In the genomic region with DNA sequence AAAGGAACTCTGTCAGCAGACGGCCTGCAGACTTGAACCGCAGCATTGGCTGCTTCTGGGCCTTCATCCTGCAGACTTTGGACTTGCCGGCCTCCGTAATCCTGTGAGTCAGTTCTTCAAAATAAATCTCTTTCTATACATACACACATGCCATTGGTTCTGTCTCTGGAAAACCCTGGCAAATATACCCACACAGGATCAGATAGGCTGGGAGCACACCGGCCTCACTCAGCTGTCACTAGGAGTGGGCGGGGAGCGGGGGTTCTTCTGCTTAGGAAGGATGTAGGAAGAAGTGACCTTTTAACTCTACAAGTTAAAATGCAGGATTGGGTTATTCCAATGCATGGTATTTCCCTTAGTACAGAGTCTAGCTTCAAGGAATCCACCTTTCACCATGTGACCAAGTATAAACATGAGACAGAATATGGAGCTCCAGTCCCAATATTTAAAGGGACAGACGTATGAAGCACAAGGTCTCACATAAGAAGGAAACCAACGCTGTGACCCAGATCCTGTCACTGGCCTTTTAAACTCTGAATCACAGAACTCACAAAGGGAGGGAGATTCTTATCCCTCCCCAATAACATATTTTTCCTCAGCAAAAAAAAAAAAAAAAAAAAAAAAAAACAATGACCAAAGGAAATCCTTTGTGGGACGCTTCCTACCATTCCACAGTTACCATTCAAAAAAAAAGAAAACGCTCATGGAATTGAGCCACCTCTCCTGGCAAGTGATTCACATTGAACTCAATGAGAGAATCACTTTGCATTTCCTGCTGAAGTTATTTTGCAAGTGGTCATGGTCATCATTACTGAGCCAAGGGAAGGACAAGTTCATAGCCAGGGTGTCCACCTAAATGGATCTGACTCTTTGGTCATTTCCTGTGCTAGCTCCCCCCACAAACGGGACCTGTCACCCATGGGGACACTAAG, we compare ENCODE assay signal across 18 cellular contexts.
A peak's percentile ranks its signal among the peaks of the same experiment; 100 is the strongest.
DNase-seq lines count a peak whose midpoint lies in the region; ATAC-seq, FAIRE-seq and TF ChIP-seq lines count a peak whose summit lies in the region.
"Had no signal": no experiment of that assay in that cellular context is flagged by ENCODE, and none has a peak within 500 bp of the region (broad histone marks: within the 10 kb centered on the region; RNA-seq: fewer than 3 reads in every experiment).

No MANE protein-coding gene starts in this region.

- H3K36me3 ChIP-seq in liver (ENCODE audit: control insufficient read depth in 4 of 4, insufficient read depth in 3 of 4, low read depth in 1 of 4, low read length in 3 of 4) (no peaks in the 10 kb centered on the region), skeletal muscle tissue (ENCODE audit: control insufficient read depth in 3 of 3, insufficient read depth in 3 of 3, low read length in 3 of 3) (no peaks in the 10 kb centered on the region)
- H3K36me3 ChIP-seq in effector memory CD4-positive, alpha-beta T cell (ENCODE audit: control insufficient read depth, insufficient read depth, low read length), result no peaks in the 10 kb centered on the region
- H3K36me3 ChIP-seq: tibial nerve had no signal

- H3K9me3 ChIP-seq in liver (ENCODE audit: control insufficient read depth in 4 of 4, low read length in 3 of 4) (no peaks in the 10 kb centered on the region), skeletal muscle tissue (ENCODE audit: control insufficient read depth in 3 of 3, low read length in 3 of 3) (no peaks in the 10 kb centered on the region)
- H3K9me3 ChIP-seq in effector memory CD4-positive, alpha-beta T cell (ENCODE audit: control insufficient read depth, low read length), result no peaks in the 10 kb centered on the region
- H3K9me3 ChIP-seq: tibial nerve had no signal

- no peak for FAIRE-seq in RCC 7860 (lab: Jason Lieb, UNC)
- FAIRE-seq: frontal cortex had no signal

- peak; percentile 30 to 33 for TF ChIP-seq RAD21 in liver (IDR thresholded peaks at IDR 0.05)

- 85% methylated on average over 12 of the region's 12 CpGs for WGBS in liver

- ATAC-seq in GM18861 (IDR thresholded peaks at IDR 0.05; ENCODE audit: unreplicated experiment), result no peak
- ATAC-seq: SK-N-SH treated with all-trans-retinoic acid at 6 μM for 48 hours had no signal

- H3K4me3 ChIP-seq in epithelial cell of esophagus (ENCODE audit: low read length) (no peak overlapping the region), liver (ENCODE audit: low read depth in 1 of 3, low read length in 3 of 3) (no peak overlapping the region), skeletal muscle tissue (ENCODE audit: low read length in 3 of 3) (no peak overlapping the region)
- H3K4me3 ChIP-seq in effector memory CD4-positive, alpha-beta T cell (ENCODE audit: insufficient read depth, low read depth, low read length, poor library complexity, severe bottlenecking), result no peak overlapping the region
- H3K4me3 ChIP-seq: smooth muscle cell, tibial nerve had no signal

- no peak overlapping the region for H3K27ac ChIP-seq in liver (ENCODE audit: low read depth in 1 of 2, low read length in 2 of 2)
- peak overlapping the region; percentile 58 for H3K27ac ChIP-seq in skeletal muscle tissue (ENCODE audit: low read depth, low read length)
- H3K27ac ChIP-seq in effector memory CD4-positive, alpha-beta T cell (ENCODE audit: insufficient read depth, low read length, poor library complexity, severe bottlenecking), result no peak overlapping the region
- H3K27ac ChIP-seq: tibial nerve had no signal

- H3K27me3 ChIP-seq in liver (ENCODE audit: control insufficient read depth in 4 of 4, insufficient read depth in 4 of 4, low read length in 3 of 4), result no peaks in the 10 kb centered on the region
- no peaks in the 10 kb centered on the region for H3K27me3 ChIP-seq in skeletal muscle tissue (ENCODE audit: control insufficient read depth in 3 of 3, insufficient read depth in 3 of 3, low read length in 3 of 3)
- no peaks in the 10 kb centered on the region for H3K27me3 ChIP-seq in effector memory CD4-positive, alpha-beta T cell (replicated peaks; ENCODE audit: control insufficient read depth, insufficient read depth, low read length, poor library complexity, severe bottlenecking)
- H3K27me3 ChIP-seq: tibial nerve had no signal

- TF ChIP-seq CTCF in epithelial cell of esophagus (IDR thresholded peaks at IDR 0.05; ENCODE audit: insufficient read depth, low read depth, low read length, missing control alignments) (no peak), liver (IDR thresholded peaks at IDR 0.05; ENCODE audit: low read depth, low read length, missing input control) (no peak)

- H3K9ac ChIP-seq in liver (ENCODE audit: low read depth in 1 of 2, low read length in 2 of 2) (no peak overlapping the region), skeletal muscle tissue (ENCODE audit: low read depth in 1 of 3, low read length in 3 of 3) (no peak overlapping the region)

- H3K4me1 ChIP-seq in liver (ENCODE audit: control insufficient read depth in 4 of 4, insufficient read depth in 4 of 4, low read length in 3 of 4), result no peaks in the 10 kb centered on the region
- H3K4me1 ChIP-seq in skeletal muscle tissue (ENCODE audit: control insufficient read depth in 3 of 3, insufficient read depth in 3 of 3, low read length in 3 of 3), result peaks cover 6 to 12% (median 8%) of the 10 kb centered on the region in 3 donors
- peaks cover 12% of the 10 kb centered on the region for H3K4me1 ChIP-seq in effector memory CD4-positive, alpha-beta T cell (ENCODE audit: control insufficient read depth, insufficient read depth, low read length, poor library complexity, severe bottlenecking)

- peak; percentile 26 for DNase-seq in epithelial cell of esophagus (ENCODE audit: low read depth)
- no peak for DNase-seq in RCC 7860 (ENCODE audit: low spot score)
- no peak for DNase-seq in effector memory CD4-positive, alpha-beta T cell
- no peak for DNase-seq in activated CD4-positive, alpha-beta T cell treated with anti-CD3 and anti-CD28 coated beads for 4 hours
- DNase-seq: activated CD4-positive, alpha-beta T cell treated with anti-CD3 and anti-CD28 coated beads, Interleukin-2, amount 50 U/mL, for 1 hour; activated T-cell treated with anti-CD3 and anti-CD28 coated beads, Interleukin-2, amount 50 U/mL, for 24 hours; caudate nucleus; HCEC 1CT; NCI-H2029 treated with DMSO at 0.1 percent for 48 hours; NCI-H510A had no signal

TF ChIP-seq in PFSK-1, 5 proteins besides CTCF, POLR2A, EP300 and RAD21 (continues in another document):
- TF ChIP-seq FOXP2 (optimal IDR thresholded peaks at IDR 0.05; ENCODE audit: borderline replicate concordance, extremely low read depth, extremely low read length, insufficient read depth) (no peak), REST (IDR thresholded peaks at IDR 0.05; ENCODE audit: insufficient read depth in 1 of 2, low read depth in 2 of 2, low read length in 2 of 2) (no peak)

TF ChIP-seq in liver, 16 proteins besides CTCF, POLR2A, EP300 and RAD21 (continues in another document):
- TF ChIP-seq TAF1 (conservative IDR thresholded peaks at IDR 0.05) (no peak), HNF4G (IDR thresholded peaks at IDR 0.05) (no peak), FOXA1 (IDR thresholded peaks at IDR 0.05) (no peak), RXRA (IDR thresholded peaks at IDR 0.05) (no peak), JUND (IDR thresholded peaks at IDR 0.05) (no peak), YY1 (IDR thresholded peaks at IDR 0.05) (no peak), NR2F2 (IDR thresholded peaks at IDR 0.05) (peak; percentile 82), GABPA (IDR thresholded peaks at IDR 0.05 in 1 of 2, conservative IDR thresholded peaks at IDR 0.05 in 1 of 2) (no peak), HNF4A (conservative IDR thresholded peaks at IDR 0.05) (no peak), SP1 (IDR thresholded peaks at IDR 0.05) (peak; percentile 7), EGR1 (IDR thresholded peaks at IDR 0.05; ENCODE audit: low read depth in 2 of 2) (no peak), REST (IDR thresholded peaks at IDR 0.05) (no peak), FOXA2 (IDR thresholded peaks at IDR 0.05) (no peak)
- TF ChIP-seq, protein P1, sequence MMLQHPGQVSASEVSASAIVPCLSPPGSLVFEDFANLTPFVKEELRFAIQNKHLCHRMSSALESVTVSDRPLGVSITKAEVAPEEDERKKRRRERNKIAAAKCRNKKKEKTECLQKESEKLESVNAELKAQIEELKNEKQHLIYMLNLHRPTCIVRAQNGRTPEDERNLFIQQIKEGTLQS (IDR thresholded peaks at IDR 0.05), result no peak
- TF ChIP-seq, protein P2, sequence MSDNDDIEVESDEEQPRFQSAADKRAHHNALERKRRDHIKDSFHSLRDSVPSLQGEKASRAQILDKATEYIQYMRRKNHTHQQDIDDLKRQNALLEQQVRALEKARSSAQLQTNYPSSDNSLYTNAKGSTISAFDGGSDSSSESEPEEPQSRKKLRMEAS (IDR thresholded peaks at IDR 0.05), result no peak
